ENCODE assay signal across 9 cellular contexts in genomic region chr19:50430888-50431342, GRCh38. TPM values are rescaled to one million over a fixed set of nuclear protein-coding genes. Genes with fewer than 3 reads are reported as not detected.
DNase-seq lines count a peak whose midpoint lies in the region; ATAC-seq and TF ChIP-seq lines count a peak whose summit lies in the region.
"Had no signal": no experiment of that assay in that cellular context is flagged by ENCODE, and none has a peak within 500 bp of the region (broad histone marks: within the 10 kb centered on the region; RNA-seq: fewer than 3 reads in every experiment).

No MANE protein-coding gene starts in this region.

- H3K4me3 Mint-ChIP-seq in activated T-cell treated with anti-CD3 and anti-CD28 coated beads, Interleukin-2, amount 50 U/mL, for 72 hours, result peak overlapping the region; percentile 91 to 92
- peak overlapping the region; percentile 83 for H3K4me3 Mint-ChIP-seq in activated naive CD8-positive, alpha-beta T cell treated with anti-CD3 and anti-CD28 coated beads for 36 hours

- 67% methylated on average over 13 of the region's 13 CpGs for WGBS in thymus

- DNase-seq in activated T-cell treated with anti-CD3 and anti-CD28 coated beads, Interleukin-2, amount 50 U/mL, for 72 hours, result no peak
- DNase-seq in activated T-cell treated with anti-CD3 and anti-CD28 coated beads, Interleukin-2, amount 50 U/mL, for 48 hours, result no peak
- no peak for DNase-seq in activated naive CD8-positive, alpha-beta T cell treated with anti-CD3 and anti-CD28 coated beads for 36 hours
- DNase-seq in left lung (no peak), superior temporal gyrus (ENCODE audit: extremely low spot score) (no peak)
- no peak for DNase-seq in activated CD8-positive, alpha-beta memory T cell treated with anti-CD3 and anti-CD28 coated beads, Interleukin-2, amount 50 U/mL, for 4 hours

- peaks cover 44% of the 10 kb centered on the region for H3K27me3 Mint-ChIP-seq in activated T-cell treated with anti-CD3 and anti-CD28 coated beads, Interleukin-2, amount 50 U/mL, for 72 hours (ENCODE audit: low read depth)
- H3K27me3 Mint-ChIP-seq in activated naive CD8-positive, alpha-beta T cell treated with anti-CD3 and anti-CD28 coated beads for 36 hours, result peaks cover 34% of the 10 kb centered on the region

- H3K27me3 ChIP-seq in left lung, result peaks cover 0 to 42% of the 10 kb centered on the region in 2 donors
- peaks cover 40% of the 10 kb centered on the region for H3K27me3 ChIP-seq in thymus (ENCODE audit: control insufficient read depth, insufficient read depth)

- no peak overlapping the region for H3K27ac Mint-ChIP-seq in activated T-cell treated with anti-CD3 and anti-CD28 coated beads, Interleukin-2, amount 50 U/mL, for 72 hours
- peak overlapping the region; percentile 77 for H3K27ac Mint-ChIP-seq in activated naive CD8-positive, alpha-beta T cell treated with anti-CD3 and anti-CD28 coated beads for 36 hours

- H3K9me3 Mint-ChIP-seq in activated T-cell treated with anti-CD3 and anti-CD28 coated beads, Interleukin-2, amount 50 U/mL, for 72 hours, result no peaks in the 10 kb centered on the region
- no peaks in the 10 kb centered on the region for H3K9me3 Mint-ChIP-seq in activated naive CD8-positive, alpha-beta T cell treated with anti-CD3 and anti-CD28 coated beads for 36 hours

- H3K36me3 ChIP-seq in left lung (no peaks in the 10 kb centered on the region), thymus (ENCODE audit: control insufficient read depth, insufficient read depth) (no peaks in the 10 kb centered on the region)

- H3K4me1 Mint-ChIP-seq in activated T-cell treated with anti-CD3 and anti-CD28 coated beads, Interleukin-2, amount 50 U/mL, for 72 hours (ENCODE audit: low read depth), result peaks cover 20% of the 10 kb centered on the region
- H3K4me1 Mint-ChIP-seq in activated naive CD8-positive, alpha-beta T cell treated with anti-CD3 and anti-CD28 coated beads for 36 hours, result peaks cover 13% of the 10 kb centered on the region

- H3K9me3 ChIP-seq in left lung (no peaks in the 10 kb centered on the region), thymus (ENCODE audit: control insufficient read depth) (no peaks in the 10 kb centered on the region)

- H3K4me3 ChIP-seq in left lung (peak overlapping the region; percentile 55 to 66), thymus (ENCODE audit: low read length) (peak overlapping the region; percentile 65)

- no peak for TF ChIP-seq CTCF in left lung (IDR thresholded peaks at IDR 0.05)

- no peak for ATAC-seq in activated T-cell treated with anti-CD3 and anti-CD28 coated beads, Interleukin-2, amount 50 U/mL, for 72 hours (replicated peaks in 1 of 2)
- ATAC-seq in left lung, result no peak
- ATAC-seq in GM21526 (IDR thresholded peaks at IDR 0.05; ENCODE audit: low FRiP score, unreplicated experiment), result no peak

- H3K4me1 ChIP-seq in left lung (peaks cover 5 to 21% of the 10 kb centered on the region in 2 donors), thymus (ENCODE audit: control insufficient read depth, insufficient read depth, low read length) (peaks cover 3% of the 10 kb centered on the region)

- no peaks in the 10 kb centered on the region for H3K36me3 Mint-ChIP-seq in activated T-cell treated with anti-CD3 and anti-CD28 coated beads, Interleukin-2, amount 50 U/mL, for 72 hours (ENCODE audit: insufficient read depth in 2 of 2)
- no peaks in the 10 kb centered on the region for H3K36me3 Mint-ChIP-seq in activated naive CD8-positive, alpha-beta T cell treated with anti-CD3 and anti-CD28 coated beads for 36 hours

- intact Hi-C loops in left lung (cut with DNase I), result no loop called here

- H3K27ac ChIP-seq in left lung (peak overlapping the region; percentile 40 to 65), thymus (ENCODE audit: low read depth) (no peak overlapping the region)

RNA-seq across cellular contexts. Expression of gene MYBPC2, which starts 1.8 kb away (rescaled TPM):
- 1 to 10 TPM in 1 of 2 donors, under 1 TPM in 1; 0.86 to 1.3 TPM for total RNA-seq in activated T-cell treated with anti-CD3 and anti-CD28 coated beads, Interleukin-2, amount 50 U/mL, for 72 hours
- total RNA-seq in activated naive CD8-positive, alpha-beta T cell treated with anti-CD3 and anti-CD28 coated beads for 36 hours, result under 1 TPM; 0.12 to 0.45 TPM
- total RNA-seq in left lung, result under 1 TPM in 1 of 2 donors, not detected in 1; 0.16 TPM
- 1.8 TPM for polyA plus RNA-seq in thymus

RNA-seq across cellular contexts. Expression of gene SPIB, which starts 12.2 kb away (rescaled TPM):
- total RNA-seq in activated T-cell treated with anti-CD3 and anti-CD28 coated beads, Interleukin-2, amount 50 U/mL, for 72 hours, result 1 to 10 TPM; 1.6 to 2.1 TPM
- total RNA-seq in activated naive CD8-positive, alpha-beta T cell treated with anti-CD3 and anti-CD28 coated beads for 36 hours, result 1 to 10 TPM; 1.6 TPM
- total RNA-seq in left lung, result under 1 TPM; 0.32 to 0.34 TPM
- polyA plus RNA-seq in thymus, result 14.8 TPM

RNA-seq across cellular contexts. Expression of gene EMC10, which starts 45.4 kb away (rescaled TPM):
- 10 to 100 TPM; 26.6 to 33.9 TPM for total RNA-seq in activated T-cell treated with anti-CD3 and anti-CD28 coated beads, Interleukin-2, amount 50 U/mL, for 72 hours
- total RNA-seq in activated naive CD8-positive, alpha-beta T cell treated with anti-CD3 and anti-CD28 coated beads for 36 hours, result 10 to 100 TPM; 49.7 to 50.1 TPM
- 100 to 1,000 TPM; 126 to 157 TPM for total RNA-seq in left lung
- polyA plus RNA-seq in thymus, result 62.6 TPM

RNA-seq across cellular contexts. Expression of gene GARIN5A, which starts 45.7 kb away (rescaled TPM):
- total RNA-seq in activated T-cell treated with anti-CD3 and anti-CD28 coated beads, Interleukin-2, amount 50 U/mL, for 72 hours, result under 1 TPM in 1 of 2 donors, not detected in 1; 0.76 TPM
- under 1 TPM; 0.52 to 0.90 TPM for total RNA-seq in activated naive CD8-positive, alpha-beta T cell treated with anti-CD3 and anti-CD28 coated beads for 36 hours
- 1 to 10 TPM; 2.6 to 4.3 TPM for total RNA-seq in left lung
- 3.4 TPM for polyA plus RNA-seq in thymus
- total RNA-seq: urinary bladder had no signal

RNA-seq across cellular contexts. Expression of gene POLD1, which starts 46.8 kb away (rescaled TPM):
- 100 to 1,000 TPM; 133 to 162 TPM for total RNA-seq in activated T-cell treated with anti-CD3 and anti-CD28 coated beads, Interleukin-2, amount 50 U/mL, for 72 hours
- 100 to 1,000 TPM; 191 to 196 TPM for total RNA-seq in activated naive CD8-positive, alpha-beta T cell treated with anti-CD3 and anti-CD28 coated beads for 36 hours
- total RNA-seq in left lung, result 10 to 100 TPM; 38.3 to 58.3 TPM
- 39.5 TPM for polyA plus RNA-seq in thymus
